23 cellular contexts compared by ENCODE assay signal in the genomic region with DNA sequence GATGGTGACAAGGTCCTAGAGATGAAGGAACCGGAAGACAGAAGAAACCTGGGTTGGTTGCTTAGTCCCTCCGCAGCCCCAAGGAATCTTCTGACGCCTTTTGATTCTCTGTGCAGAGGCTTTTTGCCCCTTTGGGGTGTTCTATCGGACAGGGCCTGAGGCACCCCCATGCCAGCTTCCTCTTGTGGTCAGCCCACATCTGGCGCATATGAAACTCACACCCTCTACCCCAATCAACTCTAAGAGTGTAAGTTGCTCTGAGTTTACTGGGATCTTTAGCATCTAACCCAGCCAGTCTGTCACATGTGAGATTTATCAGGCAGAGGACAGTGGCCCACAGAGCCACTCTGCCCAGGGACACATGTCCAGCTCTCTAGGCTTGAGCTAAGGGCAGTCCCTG. TPM values are rescaled to one million over a fixed set of nuclear protein-coding genes. Genes with fewer than 3 reads are reported as not detected.
"Had no signal": no experiment of that assay in that cellular context is flagged by ENCODE, and none has a peak within 500 bp of the region (broad histone marks: within the 10 kb centered on the region; RNA-seq: fewer than 3 reads in every experiment).

No MANE protein-coding gene starts in this region.

- H3K27me3 ChIP-seq: adrenal gland, breast epithelium had no signal

- H3K36me3 Mint-ChIP-seq: activated naive CD8-positive, alpha-beta T cell treated with anti-CD3 and anti-CD28 coated beads, Interleukin-2, amount 10 ng/mL, durations not matched to agents 7 days and 5 days had no signal

- H3K4me3 ChIP-seq: adrenal gland, breast epithelium, SK-N-MC had no signal

- H3K9me3 ChIP-seq: adrenal gland, breast epithelium had no signal

- H3K9me3 Mint-ChIP-seq: activated CD4-positive, alpha-beta T cell treated with anti-CD3 and anti-CD28 coated beads, Interleukin-2, amount 10 ng/mL, durations not matched to agents 24 days and 14 days; activated naive CD8-positive, alpha-beta T cell treated with anti-CD3 and anti-CD28 coated beads, Interleukin-2, amount 10 ng/mL, durations not matched to agents 7 days and 5 days; activated T-cell treated with anti-CD3 and anti-CD28 coated beads, Interleukin-2, amount 50 U/mL, for 72 hours had no signal

- H3K4me2 ChIP-seq: KMS-11 had no signal

- H3K4me3 Mint-ChIP-seq: activated CD4-positive, alpha-beta T cell treated with anti-CD3 and anti-CD28 coated beads, Interleukin-2, amount 10 ng/mL, durations not matched to agents 24 days and 14 days; activated naive CD8-positive, alpha-beta T cell treated with anti-CD3 and anti-CD28 coated beads, Interleukin-2, amount 10 ng/mL, durations not matched to agents 7 days and 5 days; activated T-cell treated with anti-CD3 and anti-CD28 coated beads, Interleukin-2, amount 50 U/mL, for 72 hours had no signal

- DNase-seq: activated CD4-positive, alpha-beta T cell treated with anti-CD3 and anti-CD28 coated beads, Interleukin-2, amount 10 ng/mL, durations not matched to agents 24 days and 14 days; activated CD4-positive, alpha-beta T cell treated with anti-CD3 and anti-CD28 coated beads, Interleukin-2, amount 50 U/mL, for 48 hours; activated CD8-positive, alpha-beta memory T cell treated with anti-CD3 and anti-CD28 coated beads, Interleukin-2, amount 50 U/mL, for 4 hours; activated naive CD4-positive, alpha-beta T cell treated with anti-CD3 and anti-CD28 coated beads, Interleukin-2, amount 50 U/mL, for 16 hours; activated naive CD8-positive, alpha-beta T cell treated with anti-CD3 and anti-CD28 coated beads, Interleukin-2, amount 10 ng/mL, durations not matched to agents 7 days and 5 days; activated T-cell treated with anti-CD3 and anti-CD28 coated beads, Interleukin-2, amount 50 U/mL, for 72 hours; adrenal gland; anterior cingulate cortex; caudate nucleus; NCI-H1105 treated with DMSO at 0.1 percent for 48 hours; NCI-H1436 treated with DMSO at 0.1 percent for 48 hours; NCI-H187; NCI-H2081; NCI-H510A treated with DMSO at 0.1 percent for 48 hours; RPMI8226; T-helper 1 cell had no signal

- H3K36me3 ChIP-seq: adrenal gland, breast epithelium had no signal

- H3K9ac ChIP-seq: KMS-11 had no signal

- H3K4me1 ChIP-seq: adrenal gland, breast epithelium had no signal

- H3K27ac ChIP-seq: adrenal gland, breast epithelium, KMS-11, SK-N-MC had no signal

- ATAC-seq: activated CD4-positive, CD25-positive, alpha-beta regulatory T cell treated with anti-CD3 and anti-CD28 coated beads, Interleukin-2, amount 50 U/mL, for 24 hours; activated T-cell treated with anti-CD3 and anti-CD28 coated beads, Interleukin-2, amount 50 U/mL, for 72 hours; Right ventricle myocardium inferior had no signal

- H3K27ac Mint-ChIP-seq: activated CD4-positive, alpha-beta T cell treated with anti-CD3 and anti-CD28 coated beads, Interleukin-2, amount 10 ng/mL, durations not matched to agents 24 days and 14 days; activated naive CD8-positive, alpha-beta T cell treated with anti-CD3 and anti-CD28 coated beads, Interleukin-2, amount 10 ng/mL, durations not matched to agents 7 days and 5 days; activated T-cell treated with anti-CD3 and anti-CD28 coated beads, Interleukin-2, amount 50 U/mL, for 72 hours had no signal

RNA-seq across cellular contexts. Expression of a gene that starts 17.4 kb away (rescaled TPM):
- total RNA-seq: activated CD4-positive, alpha-beta T cell treated with anti-CD3 and anti-CD28 coated beads, Interleukin-2, amount 10 ng/mL, durations not matched to agents 24 days and 14 days; activated naive CD8-positive, alpha-beta T cell treated with anti-CD3 and anti-CD28 coated beads, Interleukin-2, amount 10 ng/mL, durations not matched to agents 7 days and 5 days; MCF 10A; T-helper 2 cell treated with Interferon-gamma antibody and Interleukin-4, amounts not matched to agents 100 ng/mL and 5 ng/mL, for 36 hours had no signal

RNA-seq across cellular contexts. Expression of a gene that starts 59.1 kb away (rescaled TPM):
- total RNA-seq: activated naive CD8-positive, alpha-beta T cell treated with anti-CD3 and anti-CD28 coated beads, Interleukin-2, amount 10 ng/mL, durations not matched to agents 7 days and 5 days; MCF 10A had no signal
